ENCODE assay signal across 11 cellular contexts in the genomic region with DNA sequence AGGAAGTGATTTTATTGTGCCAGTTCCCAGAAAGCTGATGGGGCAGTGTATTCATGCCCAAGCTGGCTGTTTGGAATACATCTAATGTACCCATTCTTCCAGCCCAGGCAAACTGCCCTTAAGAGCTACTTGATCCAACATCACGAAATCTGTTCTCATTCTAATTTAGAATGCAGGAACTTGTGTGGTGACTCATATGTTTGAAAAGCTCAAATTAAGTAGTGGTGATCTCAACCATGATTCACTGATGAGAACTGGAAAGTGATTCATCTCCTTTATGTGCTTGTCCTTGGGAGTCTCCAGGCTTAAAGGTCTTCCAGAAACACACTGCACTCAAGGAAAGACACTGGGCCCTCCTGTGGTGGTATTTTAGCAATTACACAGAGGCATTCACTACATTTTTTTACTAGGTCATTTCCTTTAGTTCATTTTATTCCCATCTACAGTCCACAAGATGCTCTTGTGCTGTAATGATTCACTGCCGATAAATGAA.
DNase-seq lines count a peak whose midpoint lies in the region; ATAC-seq and TF ChIP-seq lines count a peak whose summit lies in the region.
"Had no signal": no experiment of that assay in that cellular context is flagged by ENCODE, and none has a peak within 500 bp of the region (broad histone marks: within the 10 kb centered on the region; RNA-seq: fewer than 3 reads in every experiment).

No MANE protein-coding gene starts in this region.

- peak in 2 of 12 donors; percentile 11 to 24 for TF ChIP-seq CTCF in heart left ventricle (IDR thresholded peaks at IDR 0.05)
- TF ChIP-seq CTCF in adrenal gland (IDR thresholded peaks at IDR 0.05): peak; percentile 27 to 64 (median 52)
- no peak for TF ChIP-seq CTCF in WTC11 (IDR thresholded peaks at IDR 0.05)

- H3K23ac ChIP-seq in neuronal stem cell (ENCODE audit: low read depth, low read length, poor library complexity): no peak overlapping the region

- H4K91ac ChIP-seq in neuronal stem cell (ENCODE audit: low read depth, low read length, poor library complexity): no peak overlapping the region

- DNase-seq in heart left ventricle (peak in 1 of 5 donors; percentile 30), Right ventricle myocardium inferior (ENCODE audit: missing footprints) (no peak), adrenal gland (peak; percentile 49 to 77 (median 66)), islet precursor cell (peak; percentile 85), neuronal stem cell (ENCODE audit: low spot score) (no peak), WTC11 (ENCODE audit: low spot score) (no peak), Kasumi-1 (lab: John Stamatoyannopoulos, UW) (no peak)
- DNase-seq in stimulated activated CD4-positive, alpha-beta T cell treated with anti-CD3 and anti-CD28 coated beads, Interleukin-4, amount 100 ng/mL, for 24 hours: no peak
- DNase-seq: stimulated activated CD4-positive, alpha-beta T cell treated with anti-CD3 and anti-CD28 coated beads, Interleukin-15, amount 100 ng/mL, for 24 hours had no signal

- H3K27ac Mint-ChIP-seq in WTC11: no peak overlapping the region
- H3K27ac Mint-ChIP-seq: activated naive CD4-positive, alpha-beta T cell treated with anti-CD3 and anti-CD28 coated beads, Interleukin-2, amount 50 U/mL, for 24 hours had no signal

- H3K4me2 ChIP-seq in neuronal stem cell (ENCODE audit: insufficient read depth, low read length, poor library complexity, severe bottlenecking): no peak overlapping the region
- H3K4me2 ChIP-seq: KMS-11 had no signal

- no peak overlapping the region for H3K18ac ChIP-seq in neuronal stem cell (ENCODE audit: low read length)

- peaks cover 0 to 4% (median 0%) of the 10 kb centered on the region in 12 donors for H3K9me3 ChIP-seq in heart left ventricle
- H3K9me3 ChIP-seq in adrenal gland (replicated peaks in 1 of 3): no peaks in the 10 kb centered on the region
- no peaks in the 10 kb centered on the region for H3K9me3 ChIP-seq in neuronal stem cell (replicated peaks in 1 of 2; ENCODE audit: control insufficient read depth in 2 of 2, insufficient read depth in 1 of 2, low read depth in 1 of 2, low read length in 2 of 2)

- no peak overlapping the region for H4K8ac ChIP-seq in neuronal stem cell (ENCODE audit: low read depth, low read length)

- no peak overlapping the region for H2AK5ac ChIP-seq in neuronal stem cell (ENCODE audit: low read depth, low read length)

- H2BK15ac ChIP-seq in neuronal stem cell (ENCODE audit: low read length): no peak overlapping the region

- CTCF ChIA-PET in WTC11 (lab: Charles Lee): no interaction called here

- peak overlapping the region in 8 of 12 donors; percentile 7 to 70 (median 28) for H3K27ac ChIP-seq in heart left ventricle
- H3K27ac ChIP-seq in adrenal gland: peak overlapping the region; percentile 1 to 85 (median 29)
- H3K27ac ChIP-seq in neuronal stem cell (replicated peaks; ENCODE audit: low read length): no peak overlapping the region
- H3K27ac ChIP-seq: KMS-11 had no signal

- intact Hi-C loops in heart left ventricle (cut with DNase I) (no loop called here), Right ventricle myocardium inferior (cut with DNase I) (no loop called here), adrenal gland (cut with DNase I) (no loop called here)

- no peak overlapping the region for H3K4me3 ChIP-seq in heart left ventricle
- no peak overlapping the region for H3K4me3 ChIP-seq in adrenal gland
- no peak overlapping the region for H3K4me3 ChIP-seq in neuronal stem cell (ENCODE audit: low read length in 2 of 2)

- H2BK12ac ChIP-seq in neuronal stem cell (ENCODE audit: low read length): no peak overlapping the region

- no peak overlapping the region for H3K4ac ChIP-seq in neuronal stem cell (ENCODE audit: low read length)

- 30 to 56% (median 39%) methylated on average over 2 of the region's 2 CpGs for WGBS in heart left ventricle, 4 donors
- 27 to 31% (median 27%) methylated on average over 2 of the region's 2 CpGs for WGBS in adrenal gland, 4 donors
- WGBS in neuronal stem cell (ENCODE audit: extremely low coverage in 2 of 2, insufficient read length in 2 of 2, insufficient replicate concordance in 1 of 2), 2 donors: no CpG with 5 or more reads among the region's 2 CpGs

- H3K36me3 ChIP-seq in heart left ventricle (no peaks in the 10 kb centered on the region), adrenal gland (replicated peaks in 1 of 2) (no peaks in the 10 kb centered on the region), neuronal stem cell (replicated peaks in 1 of 2; ENCODE audit: control insufficient read depth in 2 of 2, insufficient read depth in 2 of 2, low read length in 2 of 2) (no peaks in the 10 kb centered on the region)

- POLR2A ChIA-PET in WTC11 (lab: Charles Lee): no interaction called here

- no peak overlapping the region for H3K14ac ChIP-seq in neuronal stem cell (ENCODE audit: low read length)

- no peak overlapping the region for H3K4me3 Mint-ChIP-seq in WTC11
- H3K4me3 Mint-ChIP-seq: activated naive CD4-positive, alpha-beta T cell treated with anti-CD3 and anti-CD28 coated beads, Interleukin-2, amount 50 U/mL, for 24 hours had no signal

- peaks cover 59% of the 10 kb centered on the region for H3K9me3 Mint-ChIP-seq in WTC11
- H3K9me3 Mint-ChIP-seq: activated naive CD4-positive, alpha-beta T cell treated with anti-CD3 and anti-CD28 coated beads, Interleukin-2, amount 50 U/mL, for 24 hours had no signal

- no peak overlapping the region for H2BK5ac ChIP-seq in neuronal stem cell (ENCODE audit: low read length)

- peaks cover 36% of the 10 kb centered on the region for H3K36me3 Mint-ChIP-seq in WTC11
- H3K36me3 Mint-ChIP-seq: activated naive CD4-positive, alpha-beta T cell treated with anti-CD3 and anti-CD28 coated beads, Interleukin-2, amount 50 U/mL, for 24 hours had no signal

- no peak overlapping the region for H2BK120ac ChIP-seq in neuronal stem cell (ENCODE audit: low read depth, low read length)

- no peak overlapping the region for H2AFZ ChIP-seq in neuronal stem cell (ENCODE audit: low read length)

- ATAC-seq in heart left ventricle (peak; percentile 55 to 98 (median 89)), Right ventricle myocardium inferior (no peak), WTC11 (no peak)

- no peaks in the 10 kb centered on the region for H3K79me1 ChIP-seq in neuronal stem cell (ENCODE audit: low read depth, low read length)

- no peak for TF ChIP-seq POLR2A in heart left ventricle (IDR thresholded peaks at IDR 0.05)
- TF ChIP-seq POLR2A in adrenal gland (IDR thresholded peaks at IDR 0.05): no peak

- H3K27me3 ChIP-seq in heart left ventricle: no peaks in the 10 kb centered on the region
- no peaks in the 10 kb centered on the region for H3K27me3 ChIP-seq in adrenal gland
- no peaks in the 10 kb centered on the region for H3K27me3 ChIP-seq in neuronal stem cell (ENCODE audit: control insufficient read depth in 3 of 3, insufficient read depth in 3 of 3, low read depth in 1 of 3, low read length in 3 of 3)

- no peaks in the 10 kb centered on the region for H3K27me3 Mint-ChIP-seq in WTC11 (ENCODE audit: low read depth)
- H3K27me3 Mint-ChIP-seq: activated naive CD4-positive, alpha-beta T cell treated with anti-CD3 and anti-CD28 coated beads, Interleukin-2, amount 50 U/mL, for 24 hours had no signal

- H3K4me1 ChIP-seq in heart left ventricle (peaks cover 0 to 19% (median 15%) of the 10 kb centered on the region in 12 donors), adrenal gland (replicated peaks in 1 of 2) (peaks cover 5 to 21% of the 10 kb centered on the region in 2 donors), neuronal stem cell (ENCODE audit: control insufficient read depth in 2 of 2, insufficient read depth in 1 of 2, low read depth in 1 of 2, low read length in 2 of 2) (peaks cover 0 to 4% of the 10 kb centered on the region in 2 donors)

- H3K9ac ChIP-seq in neuronal stem cell (ENCODE audit: low read depth, low read length, poor library complexity): no peak overlapping the region
- H3K9ac ChIP-seq: KMS-11 had no signal

- H3K4me1 Mint-ChIP-seq in WTC11: no peaks in the 10 kb centered on the region
- H3K4me1 Mint-ChIP-seq: activated naive CD4-positive, alpha-beta T cell treated with anti-CD3 and anti-CD28 coated beads, Interleukin-2, amount 50 U/mL, for 24 hours had no signal

TF ChIP-seq in WTC11, 78 proteins besides CTCF, POLR2A, EP300 and RAD21:
- TF ChIP-seq, protein P1, sequence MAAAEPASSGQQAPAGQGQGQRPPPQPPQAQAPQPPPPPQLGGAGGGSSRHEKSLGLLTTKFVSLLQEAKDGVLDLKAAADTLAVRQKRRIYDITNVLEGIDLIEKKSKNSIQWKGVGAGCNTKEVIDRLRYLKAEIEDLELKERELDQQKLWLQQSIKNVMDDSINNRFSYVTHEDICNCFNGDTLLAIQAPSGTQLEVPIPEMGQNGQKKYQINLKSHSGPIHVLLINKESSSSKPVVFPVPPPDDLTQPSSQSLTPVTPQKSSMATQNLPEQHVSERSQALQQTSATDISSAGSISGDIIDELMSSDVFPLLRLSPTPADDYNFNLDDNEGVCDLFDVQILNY (CRISPR knock-in tag; IDR thresholded peaks at IDR 0.05): no peak
- no peak for TF ChIP-seq OVOL2 (CRISPR knock-in tag; IDR thresholded peaks at IDR 0.05; ENCODE audit: borderline replicate concordance)
- no peak for TF ChIP-seq ZNF219 (CRISPR knock-in tag; IDR thresholded peaks at IDR 0.05; ENCODE audit: borderline replicate concordance)
- TF ChIP-seq PRRX2 (CRISPR knock-in tag; IDR thresholded peaks at IDR 0.05): no peak
- no peak for TF ChIP-seq ELF4 (CRISPR knock-in tag; IDR thresholded peaks at IDR 0.05; ENCODE audit: low read depth)
- TF ChIP-seq FOXJ3 (CRISPR knock-in tag; IDR thresholded peaks at IDR 0.05; ENCODE audit: borderline replicate concordance): no peak
- TF ChIP-seq, protein P2, sequence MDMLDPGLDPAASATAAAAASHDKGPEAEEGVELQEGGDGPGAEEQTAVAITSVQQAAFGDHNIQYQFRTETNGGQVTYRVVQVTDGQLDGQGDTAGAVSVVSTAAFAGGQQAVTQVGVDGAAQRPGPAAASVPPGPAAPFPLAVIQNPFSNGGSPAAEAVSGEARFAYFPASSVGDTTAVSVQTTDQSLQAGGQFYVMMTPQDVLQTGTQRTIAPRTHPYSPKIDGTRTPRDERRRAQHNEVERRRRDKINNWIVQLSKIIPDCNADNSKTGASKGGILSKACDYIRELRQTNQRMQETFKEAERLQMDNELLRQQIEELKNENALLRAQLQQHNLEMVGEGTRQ (CRISPR knock-in tag; IDR thresholded peaks at IDR 0.05): no peak
- TF ChIP-seq, protein P3, sequence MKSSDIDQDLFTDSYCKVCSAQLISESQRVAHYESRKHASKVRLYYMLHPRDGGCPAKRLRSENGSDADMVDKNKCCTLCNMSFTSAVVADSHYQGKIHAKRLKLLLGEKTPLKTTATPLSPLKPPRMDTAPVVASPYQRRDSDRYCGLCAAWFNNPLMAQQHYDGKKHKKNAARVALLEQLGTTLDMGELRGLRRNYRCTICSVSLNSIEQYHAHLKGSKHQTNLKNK (CRISPR knock-in tag; IDR thresholded peaks at IDR 0.05): no peak

Comparison
In these comparisons a context has a peak if more than half of its experiments do, and no peak if none do; other contexts are left out.
1. ATAC-seq: peak in heart left ventricle (4 of 4); none in Right ventricle myocardium inferior (single experiment) and WTC11 (single experiment).
2. DNase-seq: peak in adrenal gland (7 of 7) and islet precursor cell (single experiment); none in Right ventricle myocardium inferior (single experiment), neuronal stem cell (single experiment), stimulated activated CD4-positive, alpha-beta T cell treated with anti-CD3 and anti-CD28 coated beads, Interleukin-4, amount 100 ng/mL, for 24 hours (single experiment), WTC11 (single experiment) and Kasumi-1 (0 of 2).